In genomic region chr5:149608936-149609502, GRCh38 we compare ENCODE assay signal across 1 cellular context.
TF ChIP-seq lines count a peak whose summit lies in the region.

No MANE protein-coding gene starts in this region.

TF ChIP-seq in K562, 482 proteins besides CTCF, POLR2A, EP300 and RAD21:
- TF ChIP-seq RBM39 (optimal IDR thresholded peaks at IDR 0.05; ENCODE audit: low read depth, low read length) (no peak), CEBPB (tag; IDR thresholded peaks at IDR 0.05) (peak; percentile 73), PBX2 (CRISPR knock-in tag; IDR thresholded peaks at IDR 0.05; ENCODE audit: low read depth) (no peak), PBX2 (tag; conservative IDR thresholded peaks at IDR 0.05; ENCODE audit: low read depth) (peak; percentile 52; the same call in 1 of the 2 replicates), ZNF512 (tag; IDR thresholded peaks at IDR 0.05) (no peak), ZBTB11 (CRISPR knock-in tag; IDR thresholded peaks at IDR 0.05) (no peak), ATF3 (IDR thresholded peaks at IDR 0.05) (peak; percentile 36; the same call in 1 of the 2 replicates), ATF3 (CRISPR knock-in tag; conservative IDR thresholded peaks at IDR 0.05) (no peak), PKNOX1 (IDR thresholded peaks at IDR 0.05) (peak; percentile 65), HIVEP1 (CRISPR knock-in tag; IDR thresholded peaks at IDR 0.05) (no peak), CBX3 (IDR thresholded peaks at IDR 0.05; ENCODE audit: borderline replicate concordance in 1 of 2, low read length in 2 of 2) (no peak), MEIS2 (IDR thresholded peaks at IDR 0.05; ENCODE audit: partially characterized antibody) (peak; percentile 45)
